Comparison of ENCODE assay signal across 23 cellular contexts in the genomic region with DNA sequence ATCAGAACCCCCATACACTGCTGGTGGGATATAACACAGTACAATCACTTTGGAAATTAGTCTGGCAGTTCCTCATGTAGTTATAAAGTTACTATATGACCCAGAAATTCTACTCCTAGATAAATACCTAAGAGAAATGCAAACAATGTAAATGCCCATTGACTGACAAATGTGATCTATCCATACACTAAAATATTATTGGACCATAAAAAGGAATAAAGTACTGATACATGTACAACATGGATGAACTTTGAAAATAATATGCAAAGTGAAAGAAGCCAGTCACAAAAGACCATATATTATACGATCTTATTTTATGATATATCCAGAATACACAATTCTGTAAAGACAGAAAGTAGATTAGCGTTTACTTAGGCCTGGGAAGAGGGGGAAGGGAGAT. TPM values are rescaled to one million over a fixed set of nuclear protein-coding genes. Genes with fewer than 3 reads are reported as not detected.
DNase-seq lines count a peak whose midpoint lies in the region; ATAC-seq, FAIRE-seq and TF ChIP-seq lines count a peak whose summit lies in the region.
"Had no signal": no experiment of that assay in that cellular context is flagged by ENCODE, and none has a peak within 500 bp of the region (broad histone marks: within the 10 kb centered on the region; RNA-seq: fewer than 3 reads in every experiment).

No MANE protein-coding gene starts in this region.

- H3K27ac ChIP-seq in A549 (no peak overlapping the region), pancreas (no peak overlapping the region), tibial nerve (no peak overlapping the region)
- H3K27ac ChIP-seq: 22Rv1, BLaER1 had no signal

- no peak for DNase-seq in A549 (ENCODE audit: low read depth in 1 of 2, low spot score in 1 of 2)
- no peak for DNase-seq in left colon
- no peak for DNase-seq in mucosa of descending colon
- no peak for DNase-seq in pancreas
- DNase-seq in COLO668 (lab: John Stamatoyannopoulos, UW; ENCODE audit: unreplicated experiment) = no peak
- DNase-seq in tibial nerve (ENCODE audit: low spot score in 2 of 2) = no peak
- DNase-seq: ACHN; BE2C; C1 segment of cervical spinal cord; Caco-2; Calu3; CD4-positive, alpha-beta memory T cell; CD4-positive, CD25-positive, alpha-beta regulatory T cell; CD8-positive, alpha-beta memory T cell; DMS79 treated with DMSO at 0.1 percent for 48 hours; GF-D8 had no signal

- ATAC-seq in A549 (no peak), left colon (peak; percentile 93), mucosa of descending colon (peak; percentile 91), pancreas (no peak), HG03378 (IDR thresholded peaks at IDR 0.05; ENCODE audit: unreplicated experiment) (no peak)

- peaks cover 8% of the 10 kb centered on the region; the same call in 2 of the 3 replicates for H3K9me3 ChIP-seq in A549
- peaks cover 20% of the 10 kb centered on the region for H3K9me3 ChIP-seq in mucosa of descending colon
- H3K9me3 ChIP-seq in pancreas = no peaks in the 10 kb centered on the region
- peaks cover 0 to 15% (median 2%) of the 10 kb centered on the region in 4 donors for H3K9me3 ChIP-seq in tibial nerve
- H3K9me3 ChIP-seq: BE2C had no signal

- TF ChIP-seq CTCF in A549 (IDR thresholded peaks at IDR 0.05) = no peak
- TF ChIP-seq CTCF in mucosa of descending colon (IDR thresholded peaks at IDR 0.05) = no peak
- TF ChIP-seq CTCF in pancreas (IDR thresholded peaks at IDR 0.05) = no peak
- TF ChIP-seq CTCF in tibial nerve (IDR thresholded peaks at IDR 0.05) = no peak

- no peak for TF ChIP-seq RAD21 in A549 (conservative IDR thresholded peaks at IDR 0.05 in 1 of 2, IDR thresholded peaks at IDR 0.05 in 1 of 2)

- TF ChIP-seq POLR2A in A549 (IDR thresholded peaks at IDR 0.05; ENCODE audit: low read length) (no peak), tibial nerve (IDR thresholded peaks at IDR 0.05) (no peak)

- H3K4me2 ChIP-seq in A549 = no peak overlapping the region
- H3K4me2 ChIP-seq: BLaER1 had no signal

- H3K27me3 ChIP-seq in pancreas = no peaks in the 10 kb centered on the region
- H3K27me3 ChIP-seq in tibial nerve = no peaks in the 10 kb centered on the region
- H3K27me3 ChIP-seq: BE2C, BLaER1 had no signal

- H3K4me3 ChIP-seq in A549 (no peak overlapping the region), mucosa of descending colon (no peak overlapping the region), pancreas (no peak overlapping the region), tibial nerve (no peak overlapping the region)
- H3K4me3 ChIP-seq: BLaER1 had no signal

- no peaks in the 10 kb centered on the region for H3K36me3 ChIP-seq in mucosa of descending colon (ENCODE audit: low read depth)
- H3K36me3 ChIP-seq in pancreas = no peaks in the 10 kb centered on the region
- peaks cover 0 to 8% (median 0%) of the 10 kb centered on the region in 3 donors for H3K36me3 ChIP-seq in tibial nerve
- H3K36me3 ChIP-seq: BE2C had no signal

- peak; percentile 18 for FAIRE-seq in A549 (lab: Jason Lieb, UNC)
- peak; percentile 47 for FAIRE-seq in pancreas (lab: Jason Lieb, UNC)
- FAIRE-seq: D721Med, G401.6, GM12891 had no signal

- no peak for TF ChIP-seq EP300 in A549 (IDR thresholded peaks at IDR 0.05)
- no peak for TF ChIP-seq EP300 in tibial nerve (IDR thresholded peaks at IDR 0.05)

- CTCF ChIA-PET in A549 (lab: Yijun Ruan, JAX) = no interaction called here

- intact Hi-C loops in left colon (cut with DNase I, micrococcal nuclease) = no loop called here
- intact Hi-C loops in mucosa of descending colon (cut with DNase I, micrococcal nuclease) = no loop called here
- intact Hi-C loops in pancreas (cut with DNase I) = no loop called here

- WGBS in A549 (ENCODE audit: missing lambda C conversion rate) = 63% methylated on average over 2 of the region's 2 CpGs
- 86 to 90% methylated on average over 2 of the region's 2 CpGs for WGBS in pancreas, 2 donors
- 91 to 95% methylated on average over 2 of the region's 2 CpGs for WGBS in tibial nerve, 2 donors

- POLR2A ChIA-PET in A549 (lab: Yijun Ruan, JAX) = no interaction called here

- H3K4me1 ChIP-seq in A549 (no peaks in the 10 kb centered on the region), mucosa of descending colon (ENCODE audit: low read depth) (peaks cover 14% of the 10 kb centered on the region), pancreas (no peaks in the 10 kb centered on the region), tibial nerve (no peaks in the 10 kb centered on the region)
- H3K4me1 ChIP-seq: BLaER1, Caco-2 had no signal

TF ChIP-seq in A549, 52 proteins besides CTCF, POLR2A, EP300 and RAD21:
- no peak for TF ChIP-seq RFX5 (IDR thresholded peaks at IDR 0.05)
- TF ChIP-seq FOSB (CRISPR knock-in tag; IDR thresholded peaks at IDR 0.05) = no peak
- TF ChIP-seq GATA3 (IDR thresholded peaks at IDR 0.05; ENCODE audit: borderline replicate concordance) = no peak
- no peak for TF ChIP-seq KDM1A (IDR thresholded peaks at IDR 0.05; ENCODE audit: low read depth)
- TF ChIP-seq HES2 (IDR thresholded peaks at IDR 0.05) = no peak
- TF ChIP-seq HDAC2 (IDR thresholded peaks at IDR 0.05) = no peak
- TF ChIP-seq, protein P1, sequence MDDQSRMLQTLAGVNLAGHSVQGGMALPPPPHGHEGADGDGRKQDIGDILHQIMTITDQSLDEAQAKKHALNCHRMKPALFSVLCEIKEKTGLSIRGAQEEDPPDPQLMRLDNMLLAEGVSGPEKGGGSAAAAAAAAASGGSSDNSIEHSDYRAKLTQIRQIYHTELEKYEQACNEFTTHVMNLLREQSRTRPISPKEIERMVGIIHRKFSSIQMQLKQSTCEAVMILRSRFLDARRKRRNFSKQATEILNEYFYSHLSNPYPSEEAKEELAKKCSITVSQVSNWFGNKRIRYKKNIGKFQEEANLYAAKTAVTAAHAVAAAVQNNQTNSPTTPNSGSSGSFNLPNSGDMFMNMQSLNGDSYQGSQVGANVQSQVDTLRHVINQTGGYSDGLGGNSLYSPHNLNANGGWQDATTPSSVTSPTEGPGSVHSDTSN (IDR thresholded peaks at IDR 0.05) = no peak
- TF ChIP-seq JUN (IDR thresholded peaks at IDR 0.05) = no peak
- no peak for TF ChIP-seq MAZ (IDR thresholded peaks at IDR 0.05; ENCODE audit: borderline replicate concordance, low read depth, low read length)
- no peak for TF ChIP-seq TFCP2L1 (CRISPR knock-in tag; IDR thresholded peaks at IDR 0.05)
- no peak for TF ChIP-seq HOXA7 (CRISPR knock-in tag; IDR thresholded peaks at IDR 0.05)
- no peak for TF ChIP-seq RARB (CRISPR knock-in tag; IDR thresholded peaks at IDR 0.05)
- TF ChIP-seq, protein P2, sequence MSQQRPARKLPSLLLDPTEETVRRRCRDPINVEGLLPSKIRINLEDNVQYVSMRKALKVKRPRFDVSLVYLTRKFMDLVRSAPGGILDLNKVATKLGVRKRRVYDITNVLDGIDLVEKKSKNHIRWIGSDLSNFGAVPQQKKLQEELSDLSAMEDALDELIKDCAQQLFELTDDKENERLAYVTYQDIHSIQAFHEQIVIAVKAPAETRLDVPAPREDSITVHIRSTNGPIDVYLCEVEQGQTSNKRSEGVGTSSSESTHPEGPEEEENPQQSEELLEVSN (IDR thresholded peaks at IDR 0.05; ENCODE audit: borderline replicate concordance, low read depth) = no peak
- TF ChIP-seq ZSCAN20 (CRISPR knock-in tag; IDR thresholded peaks at IDR 0.05) = no peak
- no peak for TF ChIP-seq POLR2AphosphoS2 (conservative IDR thresholded peaks at IDR 0.05; ENCODE audit: low read length)
- TF ChIP-seq, protein P3, sequence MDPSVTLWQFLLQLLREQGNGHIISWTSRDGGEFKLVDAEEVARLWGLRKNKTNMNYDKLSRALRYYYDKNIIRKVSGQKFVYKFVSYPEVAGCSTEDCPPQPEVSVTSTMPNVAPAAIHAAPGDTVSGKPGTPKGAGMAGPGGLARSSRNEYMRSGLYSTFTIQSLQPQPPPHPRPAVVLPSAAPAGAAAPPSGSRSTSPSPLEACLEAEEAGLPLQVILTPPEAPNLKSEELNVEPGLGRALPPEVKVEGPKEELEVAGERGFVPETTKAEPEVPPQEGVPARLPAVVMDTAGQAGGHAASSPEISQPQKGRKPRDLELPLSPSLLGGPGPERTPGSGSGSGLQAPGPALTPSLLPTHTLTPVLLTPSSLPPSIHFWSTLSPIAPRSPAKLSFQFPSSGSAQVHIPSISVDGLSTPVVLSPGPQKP (IDR thresholded peaks at IDR 0.05; ENCODE audit: low read depth, low read length) = no peak

RNA-seq across cellular contexts. Expression of gene IMPG2, which starts 7.8 kb away (rescaled TPM):
- polyA plus RNA-seq in A549 (2011; rRNA removed) (0.05 TPM in 2 replicates), A549 (2017; fragmentation: RNase III; extraction: RNeasy Plus Mini Kit Qiagen cat#74134 plus additional on column Dnase treatment) (0.03 TPM in 3 replicates), pancreas (under 1 TPM; 0.04 to 0.14 TPM)
- polyA plus RNA-seq in A549 (2012; cell fraction: cytosol; rRNA removed) = under 0.01 TPM in 1 of 2 replicates, not detected in the other
- polyA plus RNA-seq in A549 (2012; cell fraction: nucleus; rRNA removed) = 0.01 TPM in 2 replicates
- polyA minus RNA-seq in A549 (2011; rRNA and poly(A)+ RNA removed) = 0.04 TPM in 1 of 2 replicates, not detected in the other
- total RNA-seq in left colon (under 1 TPM in 1 of 2 donors, not detected in 1; 0.11 TPM), mucosa of descending colon (under 1 TPM; 0.09 to 0.22 (median 0.12) TPM), pancreas (under 1 TPM; 0.04 to 0.19 (median 0.09) TPM), tibial nerve (under 1 TPM; under 0.01 to 0.22 (median 0.20) TPM)
- total RNA-seq: A172, Caco-2 had no signal
- polyA plus RNA-seq: CD8-positive, alpha-beta memory T cell had no signal

Comparison
In these comparisons a context has a peak if more than half of its experiments do, and no peak if none do; other contexts are left out.
1. ATAC-seq: peak in left colon (single experiment) and mucosa of descending colon (single experiment); none in A549 (0 of 2), pancreas (0 of 4) and HG03378 (single experiment).